ENCODE assay signal across 25 cellular contexts in genomic region chr12:26954027-26954426, GRCh38. TPM values are rescaled to one million over a fixed set of nuclear protein-coding genes. Genes with fewer than 3 reads are reported as not detected.
DNase-seq lines count a peak whose midpoint lies in the region; ATAC-seq and TF ChIP-seq lines count a peak whose summit lies in the region.
"Had no signal": no experiment of that assay in that cellular context is flagged by ENCODE, and none has a peak within 500 bp of the region (broad histone marks: within the 10 kb centered on the region; RNA-seq: fewer than 3 reads in every experiment).

No MANE protein-coding gene starts in this region.

- peaks cover 28% of the 10 kb centered on the region for H3K4me1 ChIP-seq in CD4-positive, CD25-positive, alpha-beta regulatory T cell (ENCODE audit: control insufficient read depth, insufficient read depth, low read length, poor library complexity, severe bottlenecking)
- peaks cover 13% of the 10 kb centered on the region for H3K4me1 ChIP-seq in psoas muscle
- H3K4me1 ChIP-seq: testis, uterus had no signal

- intact Hi-C loops in dendritic cell treated with granulocyte-macrophage colony-stimulating factor and Interleukin-4, amounts not matched to agents 40 ng/mL and 50 ng/mL, for 4 days (cut with micrococcal nuclease), result no loop called here
- intact Hi-C loops in psoas muscle (cut with DNase I), result no loop called here

- H3K9me3 Mint-ChIP-seq in CD4-positive, CD25-positive, alpha-beta regulatory T cell, result peaks cover 0 to 4% (median 0%) of the 10 kb centered on the region in 7 donors
- no peaks in the 10 kb centered on the region for H3K9me3 Mint-ChIP-seq in dendritic cell treated with granulocyte-macrophage colony-stimulating factor and Interleukin-4, amounts not matched to agents 40 ng/mL and 50 ng/mL, for 4 days
- H3K9me3 Mint-ChIP-seq: activated CD4-positive, alpha-beta T cell treated with anti-CD3 and anti-CD28 coated beads, Interleukin-2, amount 10 ng/mL, durations not matched to agents 24 days and 14 days had no signal

- H3K36me3 Mint-ChIP-seq in CD4-positive, CD25-positive, alpha-beta regulatory T cell, result peaks cover 26% of the 10 kb centered on the region
- peaks cover 39% of the 10 kb centered on the region for H3K36me3 Mint-ChIP-seq in dendritic cell treated with granulocyte-macrophage colony-stimulating factor and Interleukin-4, amounts not matched to agents 40 ng/mL and 50 ng/mL, for 4 days (ENCODE audit: low read depth)

- peaks cover 35% of the 10 kb centered on the region for H3K36me3 ChIP-seq in CD4-positive, CD25-positive, alpha-beta regulatory T cell (ENCODE audit: control insufficient read depth, insufficient read depth, low read length)
- peaks cover 0 to 35% of the 10 kb centered on the region in 2 donors for H3K36me3 ChIP-seq in psoas muscle (ENCODE audit: insufficient read depth in 1 of 2, low read depth in 1 of 2)
- H3K36me3 ChIP-seq: ovary, uterus had no signal

- H3K27ac ChIP-seq in CD4-positive, CD25-positive, alpha-beta regulatory T cell (ENCODE audit: insufficient read depth, low read length, poor library complexity, severe bottlenecking), result peak overlapping the region; percentile 20
- peak overlapping the region; percentile 46 for H3K27ac ChIP-seq in psoas muscle
- H3K27ac ChIP-seq: ovary, testis, uterus had no signal

- H3K27me3 Mint-ChIP-seq in CD4-positive, CD25-positive, alpha-beta regulatory T cell, result no peaks in the 10 kb centered on the region
- no peaks in the 10 kb centered on the region for H3K27me3 Mint-ChIP-seq in dendritic cell treated with granulocyte-macrophage colony-stimulating factor and Interleukin-4, amounts not matched to agents 40 ng/mL and 50 ng/mL, for 4 days
- H3K27me3 Mint-ChIP-seq: activated CD4-positive, alpha-beta T cell treated with anti-CD3 and anti-CD28 coated beads, Interleukin-2, amount 10 ng/mL, durations not matched to agents 24 days and 14 days had no signal

- H3K9me3 ChIP-seq in CD4-positive, CD25-positive, alpha-beta regulatory T cell (ENCODE audit: control insufficient read depth in 2 of 2, low read length in 2 of 2), result peaks cover 0 to 3% of the 10 kb centered on the region in 2 experiments
- H3K9me3 ChIP-seq in psoas muscle, result no peaks in the 10 kb centered on the region
- H3K9me3 ChIP-seq: ovary, testis, uterus had no signal

- DNase-seq in CD4-positive, CD25-positive, alpha-beta regulatory T cell, result no peak
- peak; percentile 7 for DNase-seq in MV-4-11 (lab: John Stamatoyannopoulos, UW)
- DNase-seq in psoas muscle, result no peak
- DNase-seq in T-helper 1 cell, result no peak
- DNase-seq in Ammon's horn (ENCODE audit: low spot score), result no peak
- DNase-seq: activated CD4-positive, alpha-beta T cell treated with anti-CD3 and anti-CD28 coated beads, Interleukin-2, amount 10 ng/mL, durations not matched to agents 24 days and 14 days; activated gamma-delta T cell; central memory CD4-positive, alpha-beta T cell; dermis blood vessel endothelial cell; H7; KBM-7; kidney glomerular epithelial cell; NCI-H1417; NCI-H2081 treated with DMSO at 0.1 percent for 48 hours; NCI-H226; NCI-H526 treated with DMSO at 0.1 percent for 48 hours; ovary; SIG-M5; small intestine; stimulated activated naive CD4-positive, alpha-beta T cell treated with Interleukin-2 at 50 U/mL for 16 hours; testis; uterus had no signal

- peak overlapping the region; percentile 42 for H3K4me3 ChIP-seq in CD4-positive, CD25-positive, alpha-beta regulatory T cell (ENCODE audit: low read depth, low read length)
- H3K4me3 ChIP-seq in psoas muscle, result peak overlapping the region; percentile 31
- H3K4me3 ChIP-seq: lung, ovary, testis, uterus had no signal

- H3K27ac Mint-ChIP-seq in CD4-positive, CD25-positive, alpha-beta regulatory T cell, result peak overlapping the region in 1 of 3 donors; percentile 73
- peak overlapping the region; percentile 88 for H3K27ac Mint-ChIP-seq in dendritic cell treated with granulocyte-macrophage colony-stimulating factor and Interleukin-4, amounts not matched to agents 40 ng/mL and 50 ng/mL, for 4 days
- H3K27ac Mint-ChIP-seq: activated CD4-positive, alpha-beta T cell treated with anti-CD3 and anti-CD28 coated beads, Interleukin-2, amount 10 ng/mL, durations not matched to agents 24 days and 14 days had no signal

- H3K4me3 Mint-ChIP-seq in CD4-positive, CD25-positive, alpha-beta regulatory T cell, result peak overlapping the region in 2 of 4 donors; percentile 13 to 22
- H3K4me3 Mint-ChIP-seq in dendritic cell treated with granulocyte-macrophage colony-stimulating factor and Interleukin-4, amounts not matched to agents 40 ng/mL and 50 ng/mL, for 4 days, result no peak overlapping the region
- H3K4me3 Mint-ChIP-seq: activated CD4-positive, alpha-beta T cell treated with anti-CD3 and anti-CD28 coated beads, Interleukin-2, amount 10 ng/mL, durations not matched to agents 24 days and 14 days had no signal

- ATAC-seq in CD4-positive, CD25-positive, alpha-beta regulatory T cell (ENCODE audit: low read depth in 2 of 2), result no peak
- peak; percentile 78 to 90 (median 88) for ATAC-seq in psoas muscle
- no peak for ATAC-seq in SK-N-SH treated with all-trans-retinoic acid at 6 μM for 48 hours

- no peak for TF ChIP-seq CTCF in psoas muscle (IDR thresholded peaks at IDR 0.05)

- no peaks in the 10 kb centered on the region for H3K27me3 ChIP-seq in CD4-positive, CD25-positive, alpha-beta regulatory T cell (ENCODE audit: control insufficient read depth, insufficient read depth, low read length)
- H3K27me3 ChIP-seq in psoas muscle (ENCODE audit: insufficient read depth in 3 of 3, low read length in 2 of 3), result no peaks in the 10 kb centered on the region
- H3K27me3 ChIP-seq: ovary, testis, uterus had no signal

- H3K4me1 Mint-ChIP-seq in CD4-positive, CD25-positive, alpha-beta regulatory T cell, result peaks cover 48 to 60% (median 57%) of the 10 kb centered on the region in 4 donors
- H3K4me1 Mint-ChIP-seq in dendritic cell treated with granulocyte-macrophage colony-stimulating factor and Interleukin-4, amounts not matched to agents 40 ng/mL and 50 ng/mL, for 4 days (ENCODE audit: low read depth), result peaks cover 9% of the 10 kb centered on the region

- WGBS in psoas muscle, 3 donors, result 37 to 54% (median 40%) methylated on average over 4 of the region's 4 CpGs

TF ChIP-seq in SK-N-SH treated with all-trans-retinoic acid at 6 μM for 48 hours, 23 proteins besides CTCF, POLR2A, EP300 and RAD21 (continues in another document):
- TF ChIP-seq GLIS3 (CRISPR knock-in tag; IDR thresholded peaks at IDR 0.05), result no peak
- TF ChIP-seq OSR1 (CRISPR knock-in tag; IDR thresholded peaks at IDR 0.05), result no peak
- no peak for TF ChIP-seq RARB (CRISPR knock-in tag; IDR thresholded peaks at IDR 0.05)
- no peak for TF ChIP-seq ZNF70 (CRISPR knock-in tag; IDR thresholded peaks at IDR 0.05)
- no peak for TF ChIP-seq TSHZ2 (CRISPR knock-in tag; IDR thresholded peaks at IDR 0.05)
- TF ChIP-seq TOX (CRISPR knock-in tag; IDR thresholded peaks at IDR 0.05; ENCODE audit: borderline replicate concordance), result no peak
- no peak for TF ChIP-seq ESRRG (CRISPR knock-in tag; IDR thresholded peaks at IDR 0.05)
- no peak for TF ChIP-seq PATZ1 (CRISPR knock-in tag; IDR thresholded peaks at IDR 0.05; ENCODE audit: borderline replicate concordance)
- TF ChIP-seq BACH2 (CRISPR knock-in tag; IDR thresholded peaks at IDR 0.05; ENCODE audit: borderline replicate concordance), result no peak
- TF ChIP-seq PPARA (CRISPR knock-in tag; IDR thresholded peaks at IDR 0.05; ENCODE audit: borderline replicate concordance), result no peak
- TF ChIP-seq ZNF8 (CRISPR knock-in tag; IDR thresholded peaks at IDR 0.05), result no peak

RNA-seq across cellular contexts. Expression of gene FGFR1OP2, which starts 15.8 kb away (rescaled TPM):
- total RNA-seq in CD4-positive, CD25-positive, alpha-beta regulatory T cell, result 64.0 TPM
- polyA plus RNA-seq in CD4-positive, CD25-positive, alpha-beta regulatory T cell, result 100 to 1,000 TPM; 108 to 128 (median 121) TPM
- 10 to 100 TPM; 26.0 to 31.3 (median 28.4) TPM for total RNA-seq in psoas muscle
- polyA plus RNA-seq in psoas muscle, result 10 to 100 TPM; 18.0 to 40.5 (median 20.7) TPM

RNA-seq across cellular contexts. Expression of gene INTS13, which starts 16.2 kb away (rescaled TPM):
- 28.8 TPM for total RNA-seq in CD4-positive, CD25-positive, alpha-beta regulatory T cell
- 10 to 100 TPM; 29.6 to 42.5 (median 35.9) TPM for polyA plus RNA-seq in CD4-positive, CD25-positive, alpha-beta regulatory T cell
- total RNA-seq in psoas muscle, result 10 to 100 TPM; 21.3 to 29.6 (median 23.7) TPM
- polyA plus RNA-seq in psoas muscle, result 10 to 100 TPM; 21.0 to 35.4 (median 24.6) TPM

Comparison
In these comparisons a context has a peak if more than half of its experiments do, and no peak if none do; other contexts are left out.
1. ATAC-seq: peak in psoas muscle (4 of 4); none in CD4-positive, CD25-positive, alpha-beta regulatory T cell (0 of 2) and SK-N-SH treated with all-trans-retinoic acid at 6 μM for 48 hours (single experiment).